1 cellular context compared by ENCODE assay signal in the genomic region with DNA sequence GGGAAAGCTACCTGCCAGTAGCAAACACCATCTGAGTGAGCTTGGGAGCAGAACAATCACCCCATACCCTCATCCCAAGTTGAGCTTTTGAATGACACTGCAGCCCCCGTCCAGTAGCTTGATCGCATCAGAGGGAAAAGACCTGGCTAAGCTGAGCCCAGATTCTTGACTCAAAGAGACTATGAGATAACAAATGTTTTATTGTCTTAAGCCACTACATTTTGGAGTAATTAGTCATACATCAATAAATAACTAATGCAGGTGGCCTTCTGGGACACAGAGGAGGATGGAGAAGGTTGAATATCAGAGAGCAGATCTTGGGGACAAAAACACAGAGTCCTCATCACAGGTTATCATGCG.
A peak's percentile ranks its signal among the peaks of the same experiment; 100 is the strongest.
TF ChIP-seq lines count a peak whose summit lies in the region.

No MANE protein-coding gene starts in this region.

TF ChIP-seq in K562, 482 proteins besides CTCF, POLR2A, EP300 and RAD21 (continues in another document):
- no peak for TF ChIP-seq VEZF1 (CRISPR knock-in tag; IDR thresholded peaks at IDR 0.05)
- TF ChIP-seq ZNF512 (tag; IDR thresholded peaks at IDR 0.05) = no peak
- TF ChIP-seq POLR2B (IDR thresholded peaks at IDR 0.05; ENCODE audit: low read depth, partially characterized antibody) = no peak
- TF ChIP-seq, protein P1, sequence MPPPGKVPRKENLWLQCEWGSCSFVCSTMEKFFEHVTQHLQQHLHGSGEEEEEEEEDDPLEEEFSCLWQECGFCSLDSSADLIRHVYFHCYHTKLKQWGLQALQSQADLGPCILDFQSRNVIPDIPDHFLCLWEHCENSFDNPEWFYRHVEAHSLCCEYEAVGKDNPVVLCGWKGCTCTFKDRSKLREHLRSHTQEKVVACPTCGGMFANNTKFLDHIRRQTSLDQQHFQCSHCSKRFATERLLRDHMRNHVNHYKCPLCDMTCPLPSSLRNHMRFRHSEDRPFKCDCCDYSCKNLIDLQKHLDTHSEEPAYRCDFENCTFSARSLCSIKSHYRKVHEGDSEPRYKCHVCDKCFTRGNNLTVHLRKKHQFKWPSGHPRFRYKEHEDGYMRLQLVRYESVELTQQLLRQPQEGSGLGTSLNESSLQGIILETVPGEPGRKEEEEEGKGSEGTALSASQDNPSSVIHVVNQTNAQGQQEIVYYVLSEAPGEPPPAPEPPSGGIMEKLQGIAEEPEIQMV (tag; conservative IDR thresholded peaks at IDR 0.05; ENCODE audit: low read depth) = 0 out of 2 replicates have a peak, but pooled peaks have one; percentile 31
- no peak for TF ChIP-seq ETV5 (CRISPR knock-in tag; IDR thresholded peaks at IDR 0.05; ENCODE audit: low read depth)
- peak; percentile 70; the same call in 1 of the 2 replicates for TF ChIP-seq HSF4 (CRISPR knock-in tag; IDR thresholded peaks at IDR 0.05; ENCODE audit: borderline replicate concordance)
- TF ChIP-seq PCBP1 (IDR thresholded peaks at IDR 0.05; ENCODE audit: low read depth, low read length, poor library complexity, severe bottlenecking) = no peak
- TF ChIP-seq, protein P2, sequence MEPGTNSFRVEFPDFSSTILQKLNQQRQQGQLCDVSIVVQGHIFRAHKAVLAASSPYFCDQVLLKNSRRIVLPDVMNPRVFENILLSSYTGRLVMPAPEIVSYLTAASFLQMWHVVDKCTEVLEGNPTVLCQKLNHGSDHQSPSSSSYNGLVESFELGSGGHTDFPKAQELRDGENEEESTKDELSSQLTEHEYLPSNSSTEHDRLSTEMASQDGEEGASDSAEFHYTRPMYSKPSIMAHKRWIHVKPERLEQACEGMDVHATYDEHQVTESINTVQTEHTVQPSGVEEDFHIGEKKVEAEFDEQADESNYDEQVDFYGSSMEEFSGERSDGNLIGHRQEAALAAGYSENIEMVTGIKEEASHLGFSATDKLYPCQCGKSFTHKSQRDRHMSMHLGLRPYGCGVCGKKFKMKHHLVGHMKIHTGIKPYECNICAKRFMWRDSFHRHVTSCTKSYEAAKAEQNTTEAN (CRISPR knock-in tag; IDR thresholded peaks at IDR 0.05) = no peak
- TF ChIP-seq, protein P3, sequence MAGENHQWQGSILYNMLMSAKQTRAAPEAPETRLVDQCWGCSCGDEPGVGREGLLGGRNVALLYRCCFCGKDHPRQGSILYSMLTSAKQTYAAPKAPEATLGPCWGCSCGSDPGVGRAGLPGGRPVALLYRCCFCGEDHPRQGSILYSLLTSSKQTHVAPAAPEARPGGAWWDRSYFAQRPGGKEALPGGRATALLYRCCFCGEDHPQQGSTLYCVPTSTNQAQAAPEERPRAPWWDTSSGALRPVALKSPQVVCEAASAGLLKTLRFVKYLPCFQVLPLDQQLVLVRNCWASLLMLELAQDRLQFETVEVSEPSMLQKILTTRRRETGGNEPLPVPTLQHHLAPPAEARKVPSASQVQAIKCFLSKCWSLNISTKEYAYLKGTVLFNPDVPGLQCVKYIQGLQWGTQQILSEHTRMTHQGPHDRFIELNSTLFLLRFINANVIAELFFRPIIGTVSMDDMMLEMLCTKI (IDR thresholded peaks at IDR 0.05; ENCODE audit: partially characterized antibody) = no peak
- TF ChIP-seq HIVEP1 (CRISPR knock-in tag; IDR thresholded peaks at IDR 0.05) = no peak
- no peak for TF ChIP-seq FOS (IDR thresholded peaks at IDR 0.05; ENCODE audit: extremely low read depth, insufficient read length)
- no peak for TF ChIP-seq SIN3A (IDR thresholded peaks at IDR 0.05; ENCODE audit: borderline replicate concordance in 2 of 2, control insufficient read depth in 1 of 2, low read depth in 2 of 2, low read length in 2 of 2)
- no peak for TF ChIP-seq CREB1 (IDR thresholded peaks at IDR 0.05)
- TF ChIP-seq CREB1 (CRISPR knock-in tag; IDR thresholded peaks at IDR 0.05) = no peak
- TF ChIP-seq BRD4 (IDR thresholded peaks at IDR 0.05) = no peak
- no peak for TF ChIP-seq NFE2 (IDR thresholded peaks at IDR 0.05; ENCODE audit: low read depth)
- no peak for TF ChIP-seq MYC (IDR thresholded peaks at IDR 0.05; ENCODE audit: low read depth, low read length)
- no peak for TF ChIP-seq MYC (CRISPR knock-in tag; IDR thresholded peaks at IDR 0.05; ENCODE audit: borderline replicate concordance, low read depth)
- 0 out of 2 replicates have a peak, but pooled peaks have one; percentile 4 for TF ChIP-seq KLF6 (CRISPR knock-in tag; IDR thresholded peaks at IDR 0.05; ENCODE audit: borderline replicate concordance)
- no peak for TF ChIP-seq BRCA1 (IDR thresholded peaks at IDR 0.05)
- TF ChIP-seq BRCA1 (CRISPR knock-in tag; IDR thresholded peaks at IDR 0.05) = no peak
- TF ChIP-seq NEUROD1 (IDR thresholded peaks at IDR 0.05; ENCODE audit: borderline replicate concordance, low read depth, low read length, partially characterized antibody) = no peak
- TF ChIP-seq ZBTB17 (CRISPR knock-in tag; IDR thresholded peaks at IDR 0.05) = no peak
- TF ChIP-seq ZNF431 (CRISPR knock-in tag; IDR thresholded peaks at IDR 0.05) = no peak
- TF ChIP-seq ZNF263 (CRISPR knock-in tag; IDR thresholded peaks at IDR 0.05; ENCODE audit: borderline replicate concordance) = no peak
- TF ChIP-seq ZFP30 (CRISPR knock-in tag; IDR thresholded peaks at IDR 0.05; ENCODE audit: borderline replicate concordance) = no peak
- peak; percentile 9; the same call in 1 of the 2 replicates for TF ChIP-seq DPF2 (IDR thresholded peaks at IDR 0.05)
- no peak for TF ChIP-seq ELF4 (CRISPR knock-in tag; IDR thresholded peaks at IDR 0.05)
- no peak for TF ChIP-seq BMI1 (IDR thresholded peaks at IDR 0.05; ENCODE audit: low read length)
- no peak for TF ChIP-seq ATF7 (IDR thresholded peaks at IDR 0.05)
- no peak for TF ChIP-seq FOXK1 (CRISPR knock-in tag; IDR thresholded peaks at IDR 0.05; ENCODE audit: borderline replicate concordance)
- TF ChIP-seq ZBTB40 (IDR thresholded peaks at IDR 0.05) = no peak
- no peak for TF ChIP-seq ZBTB40 (CRISPR knock-in tag; IDR thresholded peaks at IDR 0.05)
- peak in 1 of 2 experiments; percentile 11; a peak in 1 of 4 replicates for TF ChIP-seq MAZ (CRISPR knock-in tag; conservative IDR thresholded peaks at IDR 0.05 in 1 of 2, IDR thresholded peaks at IDR 0.05 in 1 of 2)
- 0 out of 2 replicates have a peak, but pooled peaks have one; percentile 40 for TF ChIP-seq HDAC8 (tag; IDR thresholded peaks at IDR 0.05)
- TF ChIP-seq ZNF644 (tag; IDR thresholded peaks at IDR 0.05; ENCODE audit: low read depth) = no peak; the same call in 1 of the 2 replicates
- no peak for TF ChIP-seq GABPB1 (CRISPR knock-in tag; IDR thresholded peaks at IDR 0.05)
- no peak for TF ChIP-seq ARID3B (CRISPR knock-in tag; IDR thresholded peaks at IDR 0.05; ENCODE audit: borderline replicate concordance)
- no peak for TF ChIP-seq ZNF274 (IDR thresholded peaks at IDR 0.05; ENCODE audit: borderline replicate concordance, low read depth, low read length)
- no peak for TF ChIP-seq CAMTA2 (CRISPR knock-in tag; conservative IDR thresholded peaks at IDR 0.05)
- TF ChIP-seq DDX20 (tag; IDR thresholded peaks at IDR 0.05; ENCODE audit: low read depth) = 0 out of 2 replicates have a peak, but pooled peaks have one; percentile 18
- no peak for TF ChIP-seq FOXA3 (CRISPR knock-in tag; conservative IDR thresholded peaks at IDR 0.05 in 1 of 2, IDR thresholded peaks at IDR 0.05 in 1 of 2)
- no peak for TF ChIP-seq CREBBP (IDR thresholded peaks at IDR 0.05; ENCODE audit: low read depth, low read length)
- TF ChIP-seq, protein P4, sequence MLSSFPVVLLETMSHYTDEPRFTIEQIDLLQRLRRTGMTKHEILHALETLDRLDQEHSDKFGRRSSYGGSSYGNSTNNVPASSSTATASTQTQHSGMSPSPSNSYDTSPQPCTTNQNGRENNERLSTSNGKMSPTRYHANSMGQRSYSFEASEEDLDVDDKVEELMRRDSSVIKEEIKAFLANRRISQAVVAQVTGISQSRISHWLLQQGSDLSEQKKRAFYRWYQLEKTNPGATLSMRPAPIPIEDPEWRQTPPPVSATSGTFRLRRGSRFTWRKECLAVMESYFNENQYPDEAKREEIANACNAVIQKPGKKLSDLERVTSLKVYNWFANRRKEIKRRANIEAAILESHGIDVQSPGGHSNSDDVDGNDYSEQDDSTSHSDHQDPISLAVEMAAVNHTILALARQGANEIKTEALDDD (IDR thresholded peaks at IDR 0.05) = no peak
